ENCODE assay signal across 8 cellular contexts in genomic region chr12:24705741-24706358, GRCh38.
DNase-seq lines count a peak whose midpoint lies in the region; ATAC-seq and TF ChIP-seq lines count a peak whose summit lies in the region.

No MANE protein-coding gene starts in this region.

- peaks cover 4% of the 10 kb centered on the region for H3K36me3 Mint-ChIP-seq in WTC11

- DNase-seq in fibroblast of villous mesenchyme (ENCODE audit: low read depth) (peak; percentile 28), LoVo (ENCODE audit: low spot score) (no peak), DMS 273 treated with DMSO at 0.1 percent for 48 hours (lab: John Stamatoyannopoulos, UW) (no peak), WTC11 (ENCODE audit: low spot score) (no peak), NCI-H2196 treated with DMSO at 0.1 percent for 48 hours (lab: John Stamatoyannopoulos, UW; ENCODE audit: unreplicated experiment) (no peak)

- ATAC-seq in GM18511 (IDR thresholded peaks at IDR 0.05; ENCODE audit: unreplicated experiment) (peak; percentile 99), GM21528 (IDR thresholded peaks at IDR 0.05; ENCODE audit: low FRiP score, unreplicated experiment) (peak; percentile 100), HG03558 (IDR thresholded peaks at IDR 0.05; ENCODE audit: extremely low read depth, unreplicated experiment) (peak; percentile 98), WTC11 (no peak)

- CTCF ChIA-PET in WTC11 (lab: Charles Lee), result no interaction called here

- H3K27ac Mint-ChIP-seq in WTC11, result no peak overlapping the region

- no peaks in the 10 kb centered on the region for H3K27me3 Mint-ChIP-seq in WTC11 (ENCODE audit: low read depth)

- no peak overlapping the region for H3K4me3 Mint-ChIP-seq in WTC11

- no peak for TF ChIP-seq CTCF in fibroblast of villous mesenchyme (IDR thresholded peaks at IDR 0.05; ENCODE audit: insufficient read depth, low read depth, low read length)
- TF ChIP-seq CTCF in WTC11 (IDR thresholded peaks at IDR 0.05), result no peak

- H3K4me1 Mint-ChIP-seq in WTC11, result no peaks in the 10 kb centered on the region

- H3K9me3 Mint-ChIP-seq in WTC11, result peaks cover 6% of the 10 kb centered on the region

- POLR2A ChIA-PET in WTC11 (lab: Charles Lee), result no interaction called here

- H3K4me3 ChIP-seq in fibroblast of villous mesenchyme (ENCODE audit: low read depth, low read length), result no peak overlapping the region

TF ChIP-seq in WTC11, 78 proteins besides CTCF, POLR2A, EP300 and RAD21:
- no peak for TF ChIP-seq ZNF121 (CRISPR knock-in tag; IDR thresholded peaks at IDR 0.05)
- no peak for TF ChIP-seq MYBL2 (CRISPR knock-in tag; IDR thresholded peaks at IDR 0.05)
- no peak for TF ChIP-seq JUN (CRISPR knock-in tag; IDR thresholded peaks at IDR 0.05)
- TF ChIP-seq ATF3 (CRISPR knock-in tag; conservative IDR thresholded peaks at IDR 0.05), result no peak
- TF ChIP-seq SMAD3 (CRISPR knock-in tag; IDR thresholded peaks at IDR 0.05; ENCODE audit: borderline replicate concordance), result no peak
- no peak for TF ChIP-seq SOX15 (CRISPR knock-in tag; IDR thresholded peaks at IDR 0.05)
- no peak for TF ChIP-seq ETV6 (CRISPR knock-in tag; IDR thresholded peaks at IDR 0.05)
- TF ChIP-seq NFATC4 (CRISPR knock-in tag; IDR thresholded peaks at IDR 0.05), result no peak
- no peak for TF ChIP-seq PRDM15 (CRISPR knock-in tag; IDR thresholded peaks at IDR 0.05)
- no peak for TF ChIP-seq FOXP1 (CRISPR knock-in tag; IDR thresholded peaks at IDR 0.05; ENCODE audit: borderline replicate concordance)
- no peak for TF ChIP-seq OVOL2 (CRISPR knock-in tag; IDR thresholded peaks at IDR 0.05; ENCODE audit: borderline replicate concordance)
